Comparison of ENCODE assay signal across 1 cellular context in the genomic region with DNA sequence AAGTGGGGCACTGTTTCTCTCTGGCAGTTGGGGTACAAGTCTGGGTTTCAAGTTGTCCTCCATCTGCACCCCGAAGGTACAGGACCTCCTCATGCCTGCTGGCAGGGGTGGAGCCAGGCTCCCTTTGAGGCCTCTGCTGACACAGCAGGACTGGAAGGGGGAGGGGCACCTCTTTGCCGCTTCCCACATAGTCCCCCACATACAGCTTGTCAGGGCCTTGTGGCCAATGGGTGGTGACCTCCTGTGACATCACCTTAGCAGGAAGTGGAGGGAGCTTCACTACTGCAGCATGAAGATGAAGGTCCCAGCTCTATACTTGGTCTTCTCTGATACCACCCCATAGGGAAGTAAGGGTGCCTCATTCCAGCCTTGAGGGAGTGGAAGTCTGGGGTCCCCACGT.
TF ChIP-seq lines count a peak whose summit lies in the region.

No MANE protein-coding gene starts in this region.

TF ChIP-seq in K562, 482 proteins besides CTCF, POLR2A, EP300 and RAD21:
- TF ChIP-seq ZNF316 (IDR thresholded peaks at IDR 0.05) (peak; percentile 62), MAFK (IDR thresholded peaks at IDR 0.05; ENCODE audit: low read length) (peak; percentile 37; the same call in 1 of the 2 replicates), C11orf30 (IDR thresholded peaks at IDR 0.05; ENCODE audit: low read depth) (peak; percentile 47), ESRRB (CRISPR knock-in tag; IDR thresholded peaks at IDR 0.05; ENCODE audit: borderline replicate concordance) (no peak), ATF1 (CRISPR knock-in tag; IDR thresholded peaks at IDR 0.05) (no peak), ATF1 (tag; IDR thresholded peaks at IDR 0.05) (peak; percentile 24; the same call in 1 of the 2 replicates), IFI16 (CRISPR knock-in tag; IDR thresholded peaks at IDR 0.05) (no peak)
